In genomic region chr10:15526754-15527153, GRCh38 we compare ENCODE assay signal across 25 cellular contexts.
"Had no signal": no experiment of that assay in that cellular context is flagged by ENCODE, and none has a peak within 500 bp of the region (broad histone marks: within the 10 kb centered on the region; RNA-seq: fewer than 3 reads in every experiment).

No MANE protein-coding gene starts in this region.

- H3K27ac ChIP-seq: brain microvascular endothelial cell, coronary artery, dorsolateral prefrontal cortex, gastrocnemius medialis, heart right ventricle had no signal

- H3K27me3 ChIP-seq: brain microvascular endothelial cell, gastrocnemius medialis, heart right ventricle had no signal

- H3K36me3 ChIP-seq: brain microvascular endothelial cell, gastrocnemius medialis, heart right ventricle had no signal

- H3K4me1 ChIP-seq: gastrocnemius medialis, heart right ventricle had no signal

- H3K4me3 ChIP-seq: coronary artery, dorsolateral prefrontal cortex, gastrocnemius medialis, heart right ventricle had no signal

- DNase-seq: activated CD4-positive, alpha-beta memory T cell treated with anti-CD3 and anti-CD28 coated beads, Interleukin-2, amount 10 ng/mL, durations not matched to agents 7 days and 5 days; activated CD4-positive, alpha-beta T cell treated with anti-CD3 and anti-CD28 coated beads for 36 hours; activated CD4-positive, alpha-beta T cell treated with anti-CD3 and anti-CD28 coated beads, Interleukin-2, amount 10 ng/mL, durations not matched to agents 24 days and 14 days; activated CD4-positive, alpha-beta T cell treated with anti-CD3 and anti-CD28 coated beads, Interleukin-2, amount 50 U/mL, for 4 hours; activated CD4-positive, CD25-positive, alpha-beta regulatory T cell; activated CD4-positive, CD25-positive, alpha-beta regulatory T cell treated with anti-CD3 and anti-CD28 coated beads, Interleukin-2, amount 50 U/mL, for 72 hours; activated CD8-positive, alpha-beta memory T cell treated with anti-CD3 and anti-CD28 coated beads, Interleukin-2, amount 50 U/mL, for 48 hours; activated gamma-delta T cell; activated naive CD4-positive, alpha-beta T cell; activated naive CD4-positive, alpha-beta T cell treated with anti-CD3 and anti-CD28 coated beads, Interleukin-2, amount 10 ng/mL, durations not matched to agents 7 days and 5 days; activated naive CD8-positive, alpha-beta T cell treated with anti-CD3 and anti-CD28 coated beads, Interleukin-2, amount 10 ng/mL, durations not matched to agents 7 days and 5 days; activated T-cell treated with anti-CD3 and anti-CD28 coated beads for 4 hours; activated T-cell treated with anti-CD3 and anti-CD28 coated beads, Interleukin-2, amount 50 U/mL, for 24 hours; activated T-cell treated with anti-CD3 and anti-CD28 coated beads, Interleukin-2, amount 50 U/mL, for 72 hours; amniotic stem cell; anterior cingulate cortex; brain microvascular endothelial cell; dorsolateral prefrontal cortex; effector memory CD4-positive, alpha-beta T cell; endodermal cell; foreskin fibroblast; gastrocnemius medialis; heart right ventricle; T-helper 2 cell had no signal

- H3K9me3 ChIP-seq: gastrocnemius medialis, heart right ventricle had no signal
